In the genomic region with DNA sequence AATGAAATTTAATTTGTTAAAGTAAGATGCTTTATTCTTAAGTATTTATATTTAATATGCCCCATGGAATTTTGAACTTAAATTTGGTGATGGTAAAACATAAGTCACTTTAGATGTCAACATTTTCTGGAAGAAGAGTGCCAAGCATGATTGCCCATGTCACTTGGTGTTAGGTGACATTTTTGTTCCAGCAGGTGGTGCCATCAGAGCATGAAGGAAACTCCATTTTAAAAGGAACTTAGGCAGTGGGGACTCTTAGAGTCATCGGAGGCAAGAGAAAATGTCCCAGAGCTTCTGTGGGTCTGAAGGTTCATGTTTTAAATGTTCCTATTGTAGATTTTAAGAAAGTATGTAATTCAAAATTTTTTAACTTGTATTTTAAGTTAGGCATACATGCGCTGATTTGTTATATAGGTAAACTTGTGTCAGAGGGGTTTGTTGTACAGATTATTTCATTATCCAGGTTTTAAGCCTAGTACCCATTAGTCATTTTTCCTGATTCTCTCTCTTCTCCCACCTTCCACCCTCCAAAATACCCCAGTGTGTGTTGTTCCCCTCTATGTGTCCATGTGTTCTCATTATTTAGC, we compare ENCODE assay signal across 8 cellular contexts.
DNase-seq lines count a peak whose midpoint lies in the region; ATAC-seq, FAIRE-seq and TF ChIP-seq lines count a peak whose summit lies in the region.

No MANE protein-coding gene starts in this region.

- intact Hi-C loops in esophagus muscularis mucosa (cut with DNase I), result no loop called here

- CTCF ChIA-PET in AG04450 (lab: Charles Lee), result interaction anchor here (0.6 to 1.7 kb wide), 5 partner anchors 87 to 787 kb away, joined by 3 to 12 read pairs (median 6); no protein-coding TSS in a partner anchor

- no peaks in the 10 kb centered on the region for H3K4me1 ChIP-seq in esophagus muscularis mucosa

- TF ChIP-seq CTCF in AG04450 (IDR thresholded peaks at IDR 0.05; ENCODE audit: low read depth, low read length) (peak; percentile 63), esophagus muscularis mucosa (IDR thresholded peaks at IDR 0.05) (peak in 1 of 3 experiments; percentile 30)

- no peak overlapping the region for H3K27ac ChIP-seq in AG04450 (ENCODE audit: low read depth, low read length)
- H3K27ac ChIP-seq in esophagus muscularis mucosa (replicated peaks in 1 of 4), result no peak overlapping the region

- H3K27me3 ChIP-seq in AG04450 (ENCODE audit: control insufficient read depth, insufficient read depth, low read length) (no peaks in the 10 kb centered on the region), esophagus muscularis mucosa (no peaks in the 10 kb centered on the region)

- H3K4me3 ChIP-seq in AG04450 (ENCODE audit: low read depth, low read length) (no peak overlapping the region), esophagus muscularis mucosa (no peak overlapping the region)

- TF ChIP-seq POLR2A in H54 (IDR thresholded peaks at IDR 0.05; ENCODE audit: low read depth, low read length) (no peak), esophagus muscularis mucosa (IDR thresholded peaks at IDR 0.05; ENCODE audit: low read depth) (no peak)

- no peak overlapping the region for H3K27ac Mint-ChIP-seq in activated naive CD8-positive, alpha-beta T cell treated with anti-CD3 and anti-CD28 coated beads, Interleukin-2, amount 50 U/mL, for 24 hours

- H3K36me3 Mint-ChIP-seq in activated naive CD8-positive, alpha-beta T cell treated with anti-CD3 and anti-CD28 coated beads, Interleukin-2, amount 50 U/mL, for 24 hours (ENCODE audit: low read depth), result no peaks in the 10 kb centered on the region

- H3K9me3 ChIP-seq in AG04450 (ENCODE audit: control insufficient read depth, insufficient read depth, low read length) (peaks cover 8% of the 10 kb centered on the region; the same call in 1 of the 2 replicates), esophagus muscularis mucosa (no peaks in the 10 kb centered on the region)

- no peak for ATAC-seq in activated naive CD8-positive, alpha-beta T cell treated with anti-CD3 and anti-CD28 coated beads, Interleukin-2, amount 50 U/mL, for 24 hours
- ATAC-seq in HG03139 (IDR thresholded peaks at IDR 0.05; ENCODE audit: unreplicated experiment), result no peak

- FAIRE-seq in H54 (lab: Jason Lieb, UNC), result peak; percentile 65

- WGBS in esophagus muscularis mucosa, result 77% methylated on average over 2 of the region's 2 CpGs

- H3K27me3 Mint-ChIP-seq in activated naive CD8-positive, alpha-beta T cell treated with anti-CD3 and anti-CD28 coated beads, Interleukin-2, amount 50 U/mL, for 24 hours, result no peaks in the 10 kb centered on the region

- peaks cover 28% of the 10 kb centered on the region for H3K9me3 Mint-ChIP-seq in activated naive CD8-positive, alpha-beta T cell treated with anti-CD3 and anti-CD28 coated beads, Interleukin-2, amount 50 U/mL, for 24 hours

- POLR2A ChIA-PET in AG04450 (lab: Yijun Ruan, JAX), result no interaction called here

- DNase-seq in AG04450 (ENCODE audit: low read depth, low spot score), result no peak
- peak; percentile 20 for DNase-seq in H54 (ENCODE audit: insufficient read length, low spot score)
- peak; percentile 43 for DNase-seq in NCI-H774 (lab: John Stamatoyannopoulos, UW)
- DNase-seq in esophagus muscularis mucosa (ENCODE audit: extremely low spot score), result peak; percentile 64
- peak; percentile 17 for DNase-seq in pulmonary artery endothelial cell (ENCODE audit: low read depth, low spot score)
- DNase-seq in activated naive CD8-positive, alpha-beta T cell treated with anti-CD3 and anti-CD28 coated beads, Interleukin-2, amount 50 U/mL, for 24 hours, result no peak
- DNase-seq in T-helper 1 cell, result no peak

- no peak for TF ChIP-seq EP300 in esophagus muscularis mucosa (IDR thresholded peaks at IDR 0.05)

- no peak overlapping the region for H3K4me3 Mint-ChIP-seq in activated naive CD8-positive, alpha-beta T cell treated with anti-CD3 and anti-CD28 coated beads, Interleukin-2, amount 50 U/mL, for 24 hours

- no peaks in the 10 kb centered on the region for H3K36me3 ChIP-seq in esophagus muscularis mucosa

- H3K4me1 Mint-ChIP-seq in activated naive CD8-positive, alpha-beta T cell treated with anti-CD3 and anti-CD28 coated beads, Interleukin-2, amount 50 U/mL, for 24 hours, result no peaks in the 10 kb centered on the region

Comparison
In these comparisons a context has a peak if more than half of its experiments do, and no peak if none do; other contexts are left out.
1. DNase-seq: peak in H54 (single experiment), NCI-H774 (single experiment), esophagus muscularis mucosa (single experiment) and pulmonary artery endothelial cell (single experiment); none in AG04450 (single experiment), activated naive CD8-positive, alpha-beta T cell treated with anti-CD3 and anti-CD28 coated beads, Interleukin-2, amount 50 U/mL, for 24 hours (single experiment) and T-helper 1 cell (0 of 5).